18 cellular contexts compared by ENCODE assay signal in the genomic region with DNA sequence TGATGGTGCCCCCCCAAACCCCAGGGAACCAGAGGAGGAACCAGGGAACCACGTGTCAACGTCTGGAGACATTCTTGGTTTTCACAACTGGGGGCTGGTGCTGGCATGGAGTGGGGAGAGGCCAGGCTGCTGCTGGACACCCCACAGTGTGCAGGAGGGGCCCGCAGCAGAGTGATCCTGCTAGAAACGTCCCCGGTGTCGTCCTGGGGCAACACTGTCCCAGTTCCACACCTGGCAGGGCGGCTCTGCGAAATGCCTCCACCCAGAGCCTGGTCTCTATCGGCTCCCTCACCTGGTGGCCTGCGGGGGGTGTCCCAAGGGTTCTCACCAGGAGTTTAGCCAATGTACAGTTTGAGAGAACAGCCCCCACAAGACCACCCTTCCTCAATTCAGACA.
A peak's percentile ranks its signal among the peaks of the same experiment; 100 is the strongest.
DNase-seq lines count a peak whose midpoint lies in the region; ATAC-seq and TF ChIP-seq lines count a peak whose summit lies in the region.
"Had no signal": no experiment of that assay in that cellular context is flagged by ENCODE, and none has a peak within 500 bp of the region (broad histone marks: within the 10 kb centered on the region; RNA-seq: fewer than 3 reads in every experiment).

No MANE protein-coding gene starts in this region.

- H3K27ac ChIP-seq in dorsolateral prefrontal cortex, result peak overlapping the region in 51 of 59 donors; percentile 6 to 94 (median 74)
- no peak overlapping the region for H3K27ac ChIP-seq in adrenal gland

- peak; percentile 59 for DNase-seq in H7
- no peak for DNase-seq in dorsolateral prefrontal cortex
- no peak for DNase-seq in adrenal gland
- DNase-seq in hypothalamus (lab: John Stamatoyannopoulos, UW), result no peak
- no peak for DNase-seq in LoVo (ENCODE audit: low spot score)
- DNase-seq: C1 segment of cervical spinal cord; Calu3; CD4-positive, alpha-beta memory T cell; COR-L47; DMS53; DMS79 treated with DMSO at 0.1 percent for 48 hours; GF-D8; HFFc6 had no signal

- H3K4me1 ChIP-seq in adrenal gland (replicated peaks in 1 of 2), result no peaks in the 10 kb centered on the region
- H3K4me1 ChIP-seq: HAP-1 had no signal

- ATAC-seq in HG02798 (IDR thresholded peaks at IDR 0.05; ENCODE audit: poor library complexity, unreplicated experiment), result no peak
- ATAC-seq: GM23338 had no signal

- TF ChIP-seq CTCF in brain (conservative IDR thresholded peaks at IDR 0.05) (no peak), dorsolateral prefrontal cortex (IDR thresholded peaks at IDR 0.05 in 54 of 56, conservative IDR thresholded peaks at IDR 0.05 in 2 of 56; ENCODE audit: low read depth in 1 of 56, partially characterized antibody in 56 of 56) (no peak), adrenal gland (IDR thresholded peaks at IDR 0.05) (no peak)

- peak overlapping the region; percentile 31 to 97 (median 88) for H3K27ac Mint-ChIP-seq in brain
- H3K27ac Mint-ChIP-seq: B cell; CD4-positive, alpha-beta memory T cell; GM23338; HFFc6 had no signal

- peak overlapping the region in 1 of 5 experiments; percentile 46 for H3K4me3 Mint-ChIP-seq in brain
- H3K4me3 Mint-ChIP-seq: B cell; CD4-positive, alpha-beta memory T cell; GM23338; HFFc6 had no signal

- no peak for TF ChIP-seq POLR2A in adrenal gland (IDR thresholded peaks at IDR 0.05)

- no peaks in the 10 kb centered on the region for H3K9me3 ChIP-seq in adrenal gland (replicated peaks in 1 of 3)
- H3K9me3 ChIP-seq: HAP-1 had no signal

- 40 to 83% (median 61%) methylated on average over 2 to 10 of the region's 10 CpGs for WGBS in adrenal gland, 4 donors

- intact Hi-C loops in dorsolateral prefrontal cortex (cut with DNase I), result no loop called here
- intact Hi-C loops in adrenal gland (cut with DNase I), result no loop called here

- peaks cover 68% of the 10 kb centered on the region for H3K4me1 Mint-ChIP-seq in brain
- H3K4me1 Mint-ChIP-seq: B cell; CD4-positive, alpha-beta memory T cell had no signal

- peaks cover 0 to 11% (median 3%) of the 10 kb centered on the region in 5 experiments for H3K9me3 Mint-ChIP-seq in brain
- H3K9me3 Mint-ChIP-seq: GM23338 had no signal

- no peaks in the 10 kb centered on the region for H3K36me3 ChIP-seq in H7 (replicated peaks; ENCODE audit: control insufficient read depth, insufficient read depth, low read length)
- no peaks in the 10 kb centered on the region for H3K36me3 ChIP-seq in adrenal gland (replicated peaks in 1 of 2)
- H3K36me3 ChIP-seq: HAP-1 had no signal

- no peaks in the 10 kb centered on the region for H3K27me3 ChIP-seq in H7 (ENCODE audit: control insufficient read depth, insufficient read depth, low read length)
- no peaks in the 10 kb centered on the region for H3K27me3 ChIP-seq in dorsolateral prefrontal cortex
- no peaks in the 10 kb centered on the region for H3K27me3 ChIP-seq in adrenal gland

- no peaks in the 10 kb centered on the region for H3K36me3 Mint-ChIP-seq in brain
- H3K36me3 Mint-ChIP-seq: CD4-positive, alpha-beta memory T cell had no signal

- H3K4me3 ChIP-seq in H7 (ENCODE audit: insufficient read depth, low read depth, low read length) (no peak overlapping the region), dorsolateral prefrontal cortex (no peak overlapping the region), adrenal gland (no peak overlapping the region)
- H3K4me3 ChIP-seq: GM23338, HAP-1 had no signal

- H3K27me3 Mint-ChIP-seq in brain, result no peaks in the 10 kb centered on the region

Comparison
In these comparisons a context has a peak if more than half of its experiments do, and no peak if none do; other contexts are left out.
1. H3K27ac ChIP-seq: peak in dorsolateral prefrontal cortex (51 of 59); none in adrenal gland (0 of 5).